In genomic region chr6:48915591-48915990, GRCh38 we compare ENCODE assay signal across 24 cellular contexts.
"Had no signal": no experiment of that assay in that cellular context is flagged by ENCODE, and none has a peak within 500 bp of the region (broad histone marks: within the 10 kb centered on the region; RNA-seq: fewer than 3 reads in every experiment).

No MANE protein-coding gene starts in this region.

- H3K36me3 Mint-ChIP-seq: activated CD4-positive, alpha-beta memory T cell treated with anti-CD3 and anti-CD28 coated beads for 36 hours; activated naive CD4-positive, alpha-beta T cell treated with anti-CD3 and anti-CD28 coated beads, Interleukin-2, amount 50 U/mL, for 72 hours; T-cell had no signal

- H3K4me1 ChIP-seq: ascending aorta, body of pancreas had no signal

- H3K27me3 ChIP-seq: ascending aorta, body of pancreas had no signal

- H3K4me1 Mint-ChIP-seq: activated CD4-positive, alpha-beta T cell treated with anti-CD3 and anti-CD28 coated beads, Interleukin-2, amount 10 ng/mL, durations not matched to agents 7 days and 5 days; activated naive CD8-positive, alpha-beta T cell treated with anti-CD3 and anti-CD28 coated beads, Interleukin-2, amount 50 U/mL, for 24 hours; T-cell had no signal

- H3K9me3 ChIP-seq: ascending aorta, body of pancreas had no signal

- H3K27ac ChIP-seq: ascending aorta, body of pancreas had no signal

- H3K36me3 ChIP-seq: ascending aorta had no signal

- H3K4me3 Mint-ChIP-seq: activated CD4-positive, alpha-beta memory T cell treated with anti-CD3 and anti-CD28 coated beads for 36 hours; activated CD4-positive, alpha-beta T cell treated with anti-CD3 and anti-CD28 coated beads, Interleukin-2, amount 10 ng/mL, durations not matched to agents 7 days and 5 days; activated naive CD8-positive, alpha-beta T cell treated with anti-CD3 and anti-CD28 coated beads, Interleukin-2, amount 50 U/mL, for 24 hours; activated T-cell treated with anti-CD3 and anti-CD28 coated beads, Interleukin-2, amount 50 U/mL, for 4 hours; T-cell had no signal

- H3K9me3 Mint-ChIP-seq: activated T-cell treated with anti-CD3 and anti-CD28 coated beads, Interleukin-2, amount 50 U/mL, for 4 hours had no signal

- DNase-seq: activated CD4-positive, alpha-beta memory T cell treated with anti-CD3 and anti-CD28 coated beads for 36 hours; activated CD4-positive, alpha-beta T cell treated with anti-CD3 and anti-CD28 coated beads, Interleukin-2, amount 10 ng/mL, durations not matched to agents 7 days and 5 days; activated CD4-positive, CD25-positive, alpha-beta regulatory T cell; activated CD8-positive, alpha-beta memory T cell treated with anti-CD3 and anti-CD28 coated beads for 24 hours; activated effector memory CD4-positive, alpha-beta T cell treated with anti-CD3 and anti-CD28 coated beads, Interleukin-2, amount 50 U/mL, for 16 hours; activated naive CD4-positive, alpha-beta T cell treated with Interleukin-2 at 50 U/mL for 16 hours; activated naive CD8-positive, alpha-beta T cell treated with anti-CD3 and anti-CD28 coated beads, Interleukin-2, amount 50 U/mL, for 24 hours; activated T-cell treated with anti-CD3 and anti-CD28 coated beads, Interleukin-2, amount 50 U/mL, for 4 hours; amniotic stem cell; body of pancreas; Kasumi-1; NCI-H1105 treated with DMSO at 0.1 percent for 48 hours; NCI-H1436 treated with DMSO at 0.1 percent for 48 hours; NCI-H187; NCI-H2081; NCI-H69; SIG-M5; T-cell; T-helper 2 cell; T1000 had no signal

- H3K27me3 Mint-ChIP-seq: activated CD4-positive, alpha-beta memory T cell treated with anti-CD3 and anti-CD28 coated beads for 36 hours; activated CD4-positive, alpha-beta T cell treated with anti-CD3 and anti-CD28 coated beads, Interleukin-2, amount 10 ng/mL, durations not matched to agents 7 days and 5 days; activated naive CD8-positive, alpha-beta T cell treated with anti-CD3 and anti-CD28 coated beads, Interleukin-2, amount 50 U/mL, for 24 hours; T-cell had no signal

- H3K27ac Mint-ChIP-seq: activated CD4-positive, alpha-beta memory T cell treated with anti-CD3 and anti-CD28 coated beads for 36 hours; activated CD4-positive, alpha-beta T cell treated with anti-CD3 and anti-CD28 coated beads, Interleukin-2, amount 10 ng/mL, durations not matched to agents 7 days and 5 days; activated naive CD4-positive, alpha-beta T cell treated with anti-CD3 and anti-CD28 coated beads, Interleukin-2, amount 50 U/mL, for 72 hours; activated naive CD8-positive, alpha-beta T cell treated with anti-CD3 and anti-CD28 coated beads, Interleukin-2, amount 50 U/mL, for 24 hours; T-cell had no signal

- H3K4me3 ChIP-seq: ascending aorta, body of pancreas had no signal

- FAIRE-seq: bronchial epithelial cell, TTC549 had no signal
